22 cellular contexts compared by ENCODE assay signal in the genomic region with DNA sequence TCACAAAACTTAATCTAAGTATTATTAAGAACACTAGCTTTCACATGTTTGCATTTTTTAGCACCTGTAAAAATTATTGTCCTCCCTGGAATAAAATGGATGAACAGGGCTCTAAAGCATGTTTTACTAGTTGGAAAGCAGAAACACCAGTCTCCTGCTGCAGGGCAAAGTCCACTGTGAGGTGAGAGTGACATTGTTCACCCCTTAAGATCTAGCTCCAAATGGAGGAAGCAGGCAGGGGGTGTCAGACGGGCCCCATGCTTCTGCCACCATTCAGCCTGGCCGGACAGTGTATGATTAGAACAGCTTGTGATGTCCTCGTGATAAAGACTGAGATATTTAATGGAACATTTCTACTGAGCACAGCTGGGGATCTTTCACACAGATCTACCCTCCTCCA.
DNase-seq lines count a peak whose midpoint lies in the region; ATAC-seq and TF ChIP-seq lines count a peak whose summit lies in the region.
"Had no signal": no experiment of that assay in that cellular context is flagged by ENCODE, and none has a peak within 500 bp of the region (broad histone marks: within the 10 kb centered on the region; RNA-seq: fewer than 3 reads in every experiment).

No MANE protein-coding gene starts in this region.

- H3K9me3 Mint-ChIP-seq in brain: peaks cover 0 to 6% (median 0%) of the 10 kb centered on the region in 5 experiments
- H3K9me3 Mint-ChIP-seq in nephron: peaks cover 5% of the 10 kb centered on the region
- no peaks in the 10 kb centered on the region for H3K9me3 Mint-ChIP-seq in type B pancreatic cell
- H3K9me3 Mint-ChIP-seq: activated CD4-positive, alpha-beta memory T cell treated with anti-CD3 and anti-CD28 coated beads, Interleukin-2, amount 10 ng/mL, durations not matched to agents 7 days and 5 days; activated naive CD4-positive, alpha-beta T cell treated with anti-CD3 and anti-CD28 coated beads, Interleukin-2, amount 10 ng/mL, durations not matched to agents 7 days and 5 days; T-cell had no signal

- DNase-seq in NCI-H2227 treated with DMSO at 0.1 percent for 48 hours (lab: John Stamatoyannopoulos, UW) (peak; percentile 8), NCI-H2227 (lab: John Stamatoyannopoulos, UW; ENCODE audit: unreplicated experiment) (no peak), type B pancreatic cell (ENCODE audit: extremely low spot score, unreplicated experiment) (no peak), NCI-H146 (lab: John Stamatoyannopoulos, UW) (no peak)
- DNase-seq in activated CD4-positive, alpha-beta T cell treated with anti-CD3 and anti-CD28 coated beads, Interleukin-2, amount 50 U/mL, for 1 hour: no peak
- DNase-seq: activated CD4-positive, alpha-beta memory T cell treated with anti-CD3 and anti-CD28 coated beads, Interleukin-2, amount 10 ng/mL, durations not matched to agents 7 days and 5 days; activated CD4-positive, CD25-positive, alpha-beta regulatory T cell; activated CD8-positive, alpha-beta memory T cell treated with anti-CD3 and anti-CD28 coated beads, Interleukin-2, amount 50 U/mL, for 48 hours; activated naive CD4-positive, alpha-beta T cell treated with anti-CD3 and anti-CD28 coated beads, Interleukin-2, amount 10 ng/mL, durations not matched to agents 7 days and 5 days; amniotic stem cell; HCEC 1CT; KG1; kidney; lower lobe of right lung; MM.1S; NCI-H510A treated with DMSO at 0.1 percent for 48 hours; SIG-M5; stimulated activated naive CD4-positive, alpha-beta T cell treated with Interleukin-2 at 50 U/mL for 16 hours; T-cell had no signal

- no peak for ATAC-seq in HG02970 (IDR thresholded peaks at IDR 0.05; ENCODE audit: low FRiP score, unreplicated experiment)
- ATAC-seq: T-cell had no signal

- H3K27me3 Mint-ChIP-seq in brain: peaks cover 2% of the 10 kb centered on the region
- no peaks in the 10 kb centered on the region for H3K27me3 Mint-ChIP-seq in nephron (ENCODE audit: low read depth)
- no peaks in the 10 kb centered on the region for H3K27me3 Mint-ChIP-seq in type B pancreatic cell
- H3K27me3 Mint-ChIP-seq: activated CD4-positive, alpha-beta memory T cell treated with anti-CD3 and anti-CD28 coated beads, Interleukin-2, amount 10 ng/mL, durations not matched to agents 7 days and 5 days; activated naive CD4-positive, alpha-beta T cell treated with anti-CD3 and anti-CD28 coated beads, Interleukin-2, amount 10 ng/mL, durations not matched to agents 7 days and 5 days; T-cell had no signal

- H3K4me3 Mint-ChIP-seq in brain (no peak overlapping the region), nephron (no peak overlapping the region), type B pancreatic cell (no peak overlapping the region)
- H3K4me3 Mint-ChIP-seq: activated CD4-positive, alpha-beta memory T cell treated with anti-CD3 and anti-CD28 coated beads, Interleukin-2, amount 10 ng/mL, durations not matched to agents 7 days and 5 days; activated naive CD4-positive, alpha-beta T cell treated with anti-CD3 and anti-CD28 coated beads, Interleukin-2, amount 10 ng/mL, durations not matched to agents 7 days and 5 days; T-cell had no signal

- peak overlapping the region in 3 of 5 experiments; percentile 75 to 86 (median 77) for H3K27ac Mint-ChIP-seq in brain
- peak overlapping the region; percentile 32 to 78 (median 67) for H3K27ac Mint-ChIP-seq in nephron
- peak overlapping the region; percentile 35 for H3K27ac Mint-ChIP-seq in type B pancreatic cell
- H3K27ac Mint-ChIP-seq: activated CD4-positive, alpha-beta memory T cell treated with anti-CD3 and anti-CD28 coated beads, Interleukin-2, amount 10 ng/mL, durations not matched to agents 7 days and 5 days; activated naive CD4-positive, alpha-beta T cell treated with anti-CD3 and anti-CD28 coated beads, Interleukin-2, amount 10 ng/mL, durations not matched to agents 7 days and 5 days; T-cell had no signal

- H3K36me3 Mint-ChIP-seq in brain: no peaks in the 10 kb centered on the region
- H3K36me3 Mint-ChIP-seq in nephron (ENCODE audit: low read depth): no peaks in the 10 kb centered on the region
- H3K36me3 Mint-ChIP-seq in type B pancreatic cell: no peaks in the 10 kb centered on the region
- H3K36me3 Mint-ChIP-seq: activated naive CD4-positive, alpha-beta T cell treated with anti-CD3 and anti-CD28 coated beads, Interleukin-2, amount 10 ng/mL, durations not matched to agents 7 days and 5 days; T-cell had no signal

- H3K4me1 Mint-ChIP-seq in brain: peaks cover 23% of the 10 kb centered on the region
- peaks cover 20% of the 10 kb centered on the region for H3K4me1 Mint-ChIP-seq in nephron
- H3K4me1 Mint-ChIP-seq in type B pancreatic cell (ENCODE audit: unreplicated experiment): peaks cover 20% of the 10 kb centered on the region
- H3K4me1 Mint-ChIP-seq: activated CD4-positive, alpha-beta memory T cell treated with anti-CD3 and anti-CD28 coated beads, Interleukin-2, amount 10 ng/mL, durations not matched to agents 7 days and 5 days; activated naive CD4-positive, alpha-beta T cell treated with anti-CD3 and anti-CD28 coated beads, Interleukin-2, amount 10 ng/mL, durations not matched to agents 7 days and 5 days; T-cell had no signal

- TF ChIP-seq CTCF in brain (conservative IDR thresholded peaks at IDR 0.05): no peak
- no peak for TF ChIP-seq CTCF in nephron (IDR thresholded peaks at IDR 0.05; ENCODE audit: unreplicated experiment in 3 of 3)
- no peak for TF ChIP-seq CTCF in type B pancreatic cell (conservative IDR thresholded peaks at IDR 0.05)
